Comparison of ENCODE assay signal across 8 cellular contexts in the genomic region with DNA sequence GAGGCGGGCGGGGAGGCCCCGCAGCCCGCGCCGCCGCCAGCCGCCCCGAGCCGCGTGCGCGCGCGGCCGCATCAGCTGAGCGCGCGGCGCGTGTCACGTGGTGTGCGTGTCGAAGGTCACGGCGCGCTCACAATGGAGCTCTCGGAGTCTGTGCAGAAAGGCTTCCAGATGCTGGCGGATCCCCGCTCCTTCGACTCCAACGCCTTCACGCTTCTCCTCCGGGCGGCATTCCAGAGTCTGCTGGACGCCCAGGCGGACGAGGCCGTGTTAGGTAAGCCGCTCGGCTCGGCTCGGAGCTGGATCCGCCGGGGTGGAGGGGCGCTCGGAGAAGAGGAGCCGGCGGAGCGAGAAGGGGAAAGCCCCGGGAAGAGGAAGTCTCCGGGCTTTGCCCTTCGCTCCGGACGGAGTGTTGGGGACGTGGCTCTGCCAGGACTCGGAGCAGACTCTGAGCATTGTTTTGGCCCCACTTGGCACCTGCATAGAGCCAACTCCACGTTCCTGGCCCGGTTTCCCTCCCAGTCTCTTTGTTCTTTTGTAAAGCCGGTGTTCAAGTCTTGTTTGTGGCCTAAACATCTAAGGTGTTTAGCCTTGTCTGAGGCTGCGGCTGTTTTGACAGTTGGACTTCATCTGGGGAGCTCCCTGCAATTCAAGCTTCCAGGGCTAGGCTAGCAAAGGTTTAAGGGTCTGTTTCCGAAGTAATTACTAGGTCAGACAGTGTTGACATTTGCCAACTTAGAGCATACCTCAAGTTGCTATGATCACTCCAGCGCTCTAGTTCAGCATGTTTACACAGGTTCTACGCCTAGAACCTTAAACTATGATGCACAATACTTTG. TPM values are rescaled to one million over a fixed set of nuclear protein-coding genes. Genes with fewer than 3 reads are reported as not detected.
DNase-seq lines count a peak whose midpoint lies in the region; ATAC-seq and TF ChIP-seq lines count a peak whose summit lies in the region.

A gene (plus strand): TSS at position 103 of the 835 bp plus-strand sequence. CDS start 30 bp downstream, at position 133.

- CTCF ChIA-PET in activated naive CD4-positive, alpha-beta T cell treated with anti-CD3 and anti-CD28 coated beads, Interleukin-2, amount 10 ng/mL, durations not matched to agents 7 days and 5 days (lab: Charles Lee) = interaction anchor here (1.0 kb wide), 1 partner anchor 58 kb away, joined by 5 read pairs; no protein-coding TSS in a partner anchor

- H3K4me1 ChIP-seq in SJSA1 (replicated peaks) (peaks cover 9% of the 10 kb centered on the region), gastroesophageal sphincter (peaks cover 5 to 41% (median 7%) of the 10 kb centered on the region in 3 donors), neuronal stem cell (ENCODE audit: control insufficient read depth in 2 of 2, insufficient read depth in 1 of 2, low read depth in 1 of 2, low read length in 2 of 2) (peaks cover 5 to 8% of the 10 kb centered on the region in 2 donors), tibial artery (peaks cover 0 to 31% (median 10%) of the 10 kb centered on the region in 4 donors)

- intact Hi-C loops in tibial artery (cut with DNase I; ENCODE audit: low total_unique reads) = loop anchor here (5.0 kb wide), 1 partner anchor 64 kb away; no protein-coding TSS in a partner anchor

- DNase-seq in ELR (ENCODE audit: low read depth) = peak; percentile 90
- peak; percentile 90 for DNase-seq in KBM-7
- DNase-seq in SJSA1 (ENCODE audit: low read depth in 1 of 2, low spot score in 2 of 2) = peak; percentile 76 to 89
- peak; percentile 86 for DNase-seq in activated naive CD4-positive, alpha-beta T cell treated with anti-CD3 and anti-CD28 coated beads, Interleukin-2, amount 10 ng/mL, durations not matched to agents 7 days and 5 days
- DNase-seq in neuronal stem cell (ENCODE audit: low spot score) = peak; percentile 90
- DNase-seq in tibial artery = peak; percentile 85 to 93

- H3K36me3 Mint-ChIP-seq in activated naive CD4-positive, alpha-beta T cell treated with anti-CD3 and anti-CD28 coated beads, Interleukin-2, amount 10 ng/mL, durations not matched to agents 7 days and 5 days = peaks cover 15% of the 10 kb centered on the region

- peak within 1 kb of the TSS; percentile 56 for H3K14ac ChIP-seq in neuronal stem cell (ENCODE audit: low read length)

- H3K4ac ChIP-seq in neuronal stem cell (ENCODE audit: low read length) = no peak within 1 kb of the TSS

- peak within 1 kb of the TSS; percentile 94 for H3K23ac ChIP-seq in neuronal stem cell (ENCODE audit: low read depth, low read length, poor library complexity)

- peak within 1 kb of the TSS; percentile 98 for H3K18ac ChIP-seq in neuronal stem cell (ENCODE audit: low read length)

- TF ChIP-seq POLR2A in gastroesophageal sphincter (IDR thresholded peaks at IDR 0.05) = peak; percentile 72 to 76

- H3K9me3 ChIP-seq in SJSA1 (replicated peaks) (no peaks in the 10 kb centered on the region), gastroesophageal sphincter (no peaks in the 10 kb centered on the region), neuronal stem cell (replicated peaks in 1 of 2; ENCODE audit: control insufficient read depth in 2 of 2, insufficient read depth in 1 of 2, low read depth in 1 of 2, low read length in 2 of 2) (no peaks in the 10 kb centered on the region), tibial artery (no peaks in the 10 kb centered on the region)

- H3K27ac ChIP-seq in SJSA1 (peak within 1 kb of the TSS; percentile 44), gastroesophageal sphincter (peak within 1 kb of the TSS; percentile 89 to 96 (median 92)), neuronal stem cell (replicated peaks; ENCODE audit: low read length) (peak within 1 kb of the TSS; percentile 91), tibial artery (peak within 1 kb of the TSS; percentile 93 to 96)

- peak within 1 kb of the TSS; percentile 81 for H2BK12ac ChIP-seq in neuronal stem cell (ENCODE audit: low read length)

- no peaks in the 10 kb centered on the region for H3K9me3 Mint-ChIP-seq in activated naive CD4-positive, alpha-beta T cell treated with anti-CD3 and anti-CD28 coated beads, Interleukin-2, amount 10 ng/mL, durations not matched to agents 7 days and 5 days

- H3K9ac ChIP-seq in neuronal stem cell (ENCODE audit: low read depth, low read length, poor library complexity) = peak within 1 kb of the TSS; percentile 92

- H2BK5ac ChIP-seq in neuronal stem cell (ENCODE audit: low read length) = peak within 1 kb of the TSS; percentile 91

- no peaks in the 10 kb centered on the region for H3K79me1 ChIP-seq in neuronal stem cell (ENCODE audit: low read depth, low read length)

- no peak within 1 kb of the TSS for H2AK5ac ChIP-seq in neuronal stem cell (ENCODE audit: low read depth, low read length)

- no peak within 1 kb of the TSS for H4K8ac ChIP-seq in neuronal stem cell (ENCODE audit: low read depth, low read length)

- H3K4me3 ChIP-seq in SJSA1 = peak within 1 kb of the TSS; percentile 74
- H3K4me3 ChIP-seq in gastroesophageal sphincter = peak within 1 kb of the TSS; percentile 76 to 99
- peak within 1 kb of the TSS; percentile 80 to 95 for H3K4me3 ChIP-seq in neuronal stem cell (ENCODE audit: low read length in 2 of 2)
- peak within 1 kb of the TSS; percentile 76 to 90 for H3K4me3 ChIP-seq in tibial artery

- H3K27ac Mint-ChIP-seq in activated naive CD4-positive, alpha-beta T cell treated with anti-CD3 and anti-CD28 coated beads, Interleukin-2, amount 10 ng/mL, durations not matched to agents 7 days and 5 days = peak within 1 kb of the TSS; percentile 92

- TF ChIP-seq EP300 in gastroesophageal sphincter (IDR thresholded peaks at IDR 0.05) = no peak

- in situ Hi-C loops in KBM-7 (cut with MboI; ENCODE audit: low pct_unique_long_range_greater_than_20kb, low sequenced_read_pairs) = no loop called here

- peaks cover 28% of the 10 kb centered on the region for H3K27me3 Mint-ChIP-seq in activated naive CD4-positive, alpha-beta T cell treated with anti-CD3 and anti-CD28 coated beads, Interleukin-2, amount 10 ng/mL, durations not matched to agents 7 days and 5 days

- WGBS in gastroesophageal sphincter (ENCODE audit: low coverage in 1 of 2), 2 donors = 0 to 12% methylated on average over 3 to 8 of the region's 64 CpGs
- WGBS in neuronal stem cell (ENCODE audit: extremely low coverage in 2 of 2, insufficient read length in 2 of 2, insufficient replicate concordance in 1 of 2), 2 donors = no CpG with 5 or more reads among the region's 64 CpGs

- H3K4me3 Mint-ChIP-seq in activated naive CD4-positive, alpha-beta T cell treated with anti-CD3 and anti-CD28 coated beads, Interleukin-2, amount 10 ng/mL, durations not matched to agents 7 days and 5 days = peak within 1 kb of the TSS; percentile 90

- H3K27me3 ChIP-seq in SJSA1 (replicated peaks) = peaks cover 3% of the 10 kb centered on the region; the same call in 1 of the 2 replicates
- no peaks in the 10 kb centered on the region for H3K27me3 ChIP-seq in gastroesophageal sphincter
- H3K27me3 ChIP-seq in neuronal stem cell (ENCODE audit: control insufficient read depth in 3 of 3, insufficient read depth in 3 of 3, low read depth in 1 of 3, low read length in 3 of 3) = peaks cover 0 to 19% (median 14%) of the 10 kb centered on the region in 3 experiments
- no peaks in the 10 kb centered on the region for H3K27me3 ChIP-seq in tibial artery

- H3K36me3 ChIP-seq in SJSA1 (peaks cover 3% of the 10 kb centered on the region; the same call in 1 of the 2 replicates), gastroesophageal sphincter (no peaks in the 10 kb centered on the region), neuronal stem cell (replicated peaks in 1 of 2; ENCODE audit: control insufficient read depth in 2 of 2, insufficient read depth in 2 of 2, low read length in 2 of 2) (no peaks in the 10 kb centered on the region), tibial artery (no peaks in the 10 kb centered on the region)

- peak within 1 kb of the TSS; percentile 85 for H2AFZ ChIP-seq in neuronal stem cell (ENCODE audit: low read length)

- TF ChIP-seq CTCF in gastroesophageal sphincter (IDR thresholded peaks at IDR 0.05) (no peak), tibial artery (IDR thresholded peaks at IDR 0.05) (no peak)

- H3K4me2 ChIP-seq in neuronal stem cell (ENCODE audit: insufficient read depth, low read length, poor library complexity, severe bottlenecking) = peak within 1 kb of the TSS; percentile 67

- H4K91ac ChIP-seq in neuronal stem cell (ENCODE audit: low read depth, low read length, poor library complexity) = no peak within 1 kb of the TSS

- H2BK120ac ChIP-seq in neuronal stem cell (ENCODE audit: low read depth, low read length) = no peak within 1 kb of the TSS

- peaks cover 42% of the 10 kb centered on the region for H3K4me1 Mint-ChIP-seq in activated naive CD4-positive, alpha-beta T cell treated with anti-CD3 and anti-CD28 coated beads, Interleukin-2, amount 10 ng/mL, durations not matched to agents 7 days and 5 days

- peak; percentile 52 for ATAC-seq in GM21717 (IDR thresholded peaks at IDR 0.05; ENCODE audit: unreplicated experiment)
- ATAC-seq in gastroesophageal sphincter = peak; percentile 87

- no peak within 1 kb of the TSS for H2BK15ac ChIP-seq in neuronal stem cell (ENCODE audit: low read length)

RNA-seq across cellular contexts. Expression of the gene that starts here (rescaled TPM):
- 37.5 and 119 TPM in 2 replicates for total RNA-seq in SJSA1 (2014; rRNA removed; shearing (Covaris generic))
- total RNA-seq in gastroesophageal sphincter = 10 to 100 TPM; 17.5 to 68.6 (median 24.6) TPM
- 26.6 TPM for polyA plus RNA-seq in neuronal stem cell (2013, experiment 1 of 2)
- polyA plus RNA-seq in neuronal stem cell (2013, experiment 2 of 2) = 25.4 TPM

Comparison
In these comparisons a context has a peak if more than half of its experiments do, and no peak if none do; other contexts are left out.
1. Peak in every context shown above with its lines: DNase-seq, ATAC-seq, H3K4me3 ChIP-seq and H3K27ac ChIP-seq.
2. H3K27ac ChIP-seq: peak in every context shown above with its lines; median percentile 94 in tibial artery; 92 in gastroesophageal sphincter; 91 in neuronal stem cell; 44 in SJSA1.